1 cellular context compared by ENCODE assay signal in genomic region chr9:134237630-134238265, GRCh38.
TF ChIP-seq lines count a peak whose summit lies in the region.

No MANE protein-coding gene starts in this region.

TF ChIP-seq in K562, 482 proteins besides CTCF, POLR2A, EP300 and RAD21:
- TF ChIP-seq ZNF263 (CRISPR knock-in tag; IDR thresholded peaks at IDR 0.05; ENCODE audit: borderline replicate concordance) (peak; percentile 36; the same call in 1 of the 2 replicates), IRF1 (CRISPR knock-in tag; IDR thresholded peaks at IDR 0.05; ENCODE audit: borderline replicate concordance) (no peak)
